In genomic region chr1:21921100-21921875, GRCh38 we compare ENCODE assay signal across 10 cellular contexts. TPM values are rescaled to one million over a fixed set of nuclear protein-coding genes. Genes with fewer than 3 reads are reported as not detected.
DNase-seq lines count a peak whose midpoint lies in the region; ATAC-seq, FAIRE-seq and TF ChIP-seq lines count a peak whose summit lies in the region.
"Had no signal": no experiment of that assay in that cellular context is flagged by ENCODE, and none has a peak within 500 bp of the region (broad histone marks: within the 10 kb centered on the region; RNA-seq: fewer than 3 reads in every experiment).

No MANE protein-coding gene starts in this region.

- in situ Hi-C loops in Caki2 (cut with HindIII; ENCODE audit: low pct_unique_long_range_greater_than_20kb, low sequenced_read_pairs), result no loop called here

- H3K27ac ChIP-seq in astrocyte (ENCODE audit: low read depth, low read length), result no peak overlapping the region

- H2AFZ ChIP-seq in astrocyte (ENCODE audit: low read depth, low read length), result no peak overlapping the region

- H3K4me1 ChIP-seq in astrocyte (ENCODE audit: insufficient read depth, low read length) (peaks cover 34% of the 10 kb centered on the region), skeletal muscle satellite cell (ENCODE audit: control insufficient read depth, insufficient read depth, low read length) (peaks cover 70% of the 10 kb centered on the region)

- H3K9ac ChIP-seq in astrocyte (ENCODE audit: low read length) (no peak overlapping the region), skeletal muscle satellite cell (ENCODE audit: low read depth, low read length) (peak overlapping the region; percentile 69)

- H3K36me3 Mint-ChIP-seq in astrocyte (ENCODE audit: low read depth, unreplicated experiment), result peaks cover 18% of the 10 kb centered on the region

- H3K27me3 ChIP-seq in astrocyte (ENCODE audit: insufficient read depth, low read length), result no peaks in the 10 kb centered on the region
- no peaks in the 10 kb centered on the region for H3K27me3 ChIP-seq in kidney epithelial cell (ENCODE audit: control insufficient read depth, insufficient read depth, low read length)
- no peaks in the 10 kb centered on the region for H3K27me3 ChIP-seq in skeletal muscle satellite cell (ENCODE audit: control insufficient read depth, insufficient read depth, low read length)

- H3K4me2 ChIP-seq in astrocyte (ENCODE audit: low read length) (no peak overlapping the region), skeletal muscle satellite cell (ENCODE audit: low read length) (peak overlapping the region; percentile 49)

- TF ChIP-seq CTCF in astrocyte (IDR thresholded peaks at IDR 0.05; ENCODE audit: insufficient read depth, low read depth, low read length) (no peak), kidney epithelial cell (IDR thresholded peaks at IDR 0.05; ENCODE audit: insufficient read depth, low read length, poor library complexity, severe bottlenecking) (no peak), omental fat pad (IDR thresholded peaks at IDR 0.05) (no peak)

- H3K9me3 ChIP-seq in astrocyte (ENCODE audit: insufficient read depth, low read depth, low read length) (no peaks in the 10 kb centered on the region), skeletal muscle satellite cell (replicated peaks; ENCODE audit: low read length) (no peaks in the 10 kb centered on the region)

- peaks cover 42% of the 10 kb centered on the region for H3K4me1 Mint-ChIP-seq in astrocyte (ENCODE audit: low read depth, unreplicated experiment)

- H3K36me3 ChIP-seq in astrocyte (ENCODE audit: insufficient read depth, low read length), result no peaks in the 10 kb centered on the region
- peaks cover 2% of the 10 kb centered on the region for H3K36me3 ChIP-seq in kidney epithelial cell (ENCODE audit: control insufficient read depth, insufficient read depth, low read length)
- peaks cover 27% of the 10 kb centered on the region for H3K36me3 ChIP-seq in skeletal muscle satellite cell (ENCODE audit: insufficient read depth, low read length)

- FAIRE-seq in astrocyte (lab: Jason Lieb, UNC), result no peak

- H3K27me3 Mint-ChIP-seq in astrocyte (ENCODE audit: low read depth, unreplicated experiment), result no peaks in the 10 kb centered on the region

- peaks cover 64% of the 10 kb centered on the region for H3K79me2 ChIP-seq in astrocyte (ENCODE audit: insufficient read depth, low read length)

- H3K4me3 ChIP-seq in astrocyte (ENCODE audit: insufficient read depth, low read depth, low read length) (no peak overlapping the region), kidney epithelial cell (ENCODE audit: low read depth, low read length) (no peak overlapping the region), skeletal muscle satellite cell (ENCODE audit: low read length) (no peak overlapping the region)

- H3K9me3 Mint-ChIP-seq in astrocyte (ENCODE audit: unreplicated experiment), result no peaks in the 10 kb centered on the region

- H4K20me1 ChIP-seq in astrocyte (ENCODE audit: insufficient read depth, low read length), result peaks cover 47% of the 10 kb centered on the region

- DNase-seq in Caki2 (ENCODE audit: low read depth) (peak; percentile 89), astrocyte (ENCODE audit: low read depth) (no peak), kidney epithelial cell (ENCODE audit: low read depth) (peak; percentile 89), omental fat pad (ENCODE audit: low spot score) (no peak), NCI-H1092 treated with DMSO at 0.1 percent for 48 hours (lab: John Stamatoyannopoulos, UW) (no peak)
- DNase-seq in activated CD4-positive, alpha-beta T cell treated with anti-CD3 and anti-CD28 coated beads for 4 hours, result no peak
- DNase-seq: head of caudate nucleus, NCI-H1694 had no signal

- peak overlapping the region; percentile 40 for H3K4me3 Mint-ChIP-seq in astrocyte (ENCODE audit: unreplicated experiment)

- peak overlapping the region; percentile 67 for H3K27ac Mint-ChIP-seq in astrocyte (ENCODE audit: unreplicated experiment)

- no peak for ATAC-seq in omental fat pad (ENCODE audit: low FRiP score)
- ATAC-seq in HG03175 (IDR thresholded peaks at IDR 0.05; ENCODE audit: unreplicated experiment), result no peak

RNA-seq across cellular contexts. Expression of gene HSPG2, which starts 15.8 kb away (rescaled TPM):
- 80.2 and 93.0 TPM in 2 replicates for total RNA-seq in Caki2 (2014; rRNA removed; shearing (Covaris generic); ENCODE audit: low replicate concordance)
- total RNA-seq in astrocyte (249 and 262 TPM in 2 replicates), kidney epithelial cell (122 and 152 TPM in 2 replicates), omental fat pad (100 to 1,000 TPM in 3 of 4 donors, 10 to 100 TPM in 1; 66.0 to 496 (median 198) TPM)
- 149 and 214 TPM in 2 replicates for total RNA-seq in skeletal muscle satellite cell (2012; rRNA removed)

RNA-seq across cellular contexts. Expression of gene CELA3B, which starts 55.5 kb away (rescaled TPM):
- total RNA-seq in Caki2 (2014; rRNA removed; shearing (Covaris generic); ENCODE audit: low replicate concordance), result not detected in 2 replicates
- total RNA-seq in astrocyte (not detected in 2 replicates), kidney epithelial cell (not detected in 2 replicates), omental fat pad (1 to 10 TPM in 1 of 4 donors, not detected in 3; 2.0 TPM)
- total RNA-seq in skeletal muscle satellite cell (2012; rRNA removed), result not detected in 2 replicates

Comparison
In these comparisons a context has a peak if more than half of its experiments do, and no peak if none do; other contexts are left out.
1. DNase-seq: peak in Caki2 (single experiment) and kidney epithelial cell (single experiment); none in astrocyte (single experiment), omental fat pad (single experiment), activated CD4-positive, alpha-beta T cell treated with anti-CD3 and anti-CD28 coated beads for 4 hours (0 of 2) and NCI-H1092 treated with DMSO at 0.1 percent for 48 hours (single experiment).